ENCODE assay signal across 1 cellular context in the genomic region with DNA sequence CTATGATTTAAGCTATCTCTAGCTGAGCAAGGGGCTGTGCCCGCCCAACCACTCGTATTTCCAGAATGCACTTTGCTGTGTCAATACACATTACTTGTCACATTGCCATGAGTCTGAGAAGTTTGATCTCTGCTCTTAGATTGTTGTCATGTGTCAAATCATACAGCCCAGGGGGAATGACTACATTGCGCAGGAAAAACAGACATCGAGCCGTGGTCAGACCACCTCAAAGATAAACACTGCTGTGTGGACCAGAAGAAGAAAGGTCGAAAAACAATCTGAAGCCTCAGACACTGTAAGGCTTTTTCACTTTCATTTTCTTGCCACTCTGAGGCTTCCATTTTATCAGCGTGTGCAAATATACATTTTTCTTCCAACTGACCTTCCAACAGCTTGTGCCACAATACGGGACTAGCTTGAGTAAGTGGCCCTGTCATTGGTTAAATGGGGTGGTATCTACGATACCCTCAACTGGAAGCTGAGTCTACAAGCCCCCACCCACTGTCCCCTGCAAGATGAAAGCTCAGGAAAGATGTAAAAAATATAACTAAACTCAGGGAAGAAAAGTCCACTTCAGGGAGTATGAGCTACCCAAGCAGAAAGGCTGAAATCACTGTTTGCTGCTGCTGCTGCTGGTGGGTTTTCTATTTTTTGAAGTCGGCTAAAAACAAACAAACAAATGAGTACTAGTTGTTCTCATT.
TF ChIP-seq lines count a peak whose summit lies in the region.

No MANE protein-coding gene starts in this region.

TF ChIP-seq in HepG2, 621 proteins besides CTCF, POLR2A, EP300 and RAD21 (continued from another document and continues in another):
- TF ChIP-seq, protein P1, sequence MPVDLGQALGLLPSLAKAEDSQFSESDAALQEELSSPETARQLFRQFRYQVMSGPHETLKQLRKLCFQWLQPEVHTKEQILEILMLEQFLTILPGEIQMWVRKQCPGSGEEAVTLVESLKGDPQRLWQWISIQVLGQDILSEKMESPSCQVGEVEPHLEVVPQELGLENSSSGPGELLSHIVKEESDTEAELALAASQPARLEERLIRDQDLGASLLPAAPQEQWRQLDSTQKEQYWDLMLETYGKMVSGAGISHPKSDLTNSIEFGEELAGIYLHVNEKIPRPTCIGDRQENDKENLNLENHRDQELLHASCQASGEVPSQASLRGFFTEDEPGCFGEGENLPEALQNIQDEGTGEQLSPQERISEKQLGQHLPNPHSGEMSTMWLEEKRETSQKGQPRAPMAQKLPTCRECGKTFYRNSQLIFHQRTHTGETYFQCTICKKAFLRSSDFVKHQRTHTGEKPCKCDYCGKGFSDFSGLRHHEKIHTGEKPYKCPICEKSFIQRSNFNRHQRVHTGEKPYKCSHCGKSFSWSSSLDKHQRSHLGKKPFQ (CRISPR knock-in tag; IDR thresholded peaks at IDR 0.05; ENCODE audit: insufficient replicate concordance), result no peak
- TF ChIP-seq, protein P2, sequence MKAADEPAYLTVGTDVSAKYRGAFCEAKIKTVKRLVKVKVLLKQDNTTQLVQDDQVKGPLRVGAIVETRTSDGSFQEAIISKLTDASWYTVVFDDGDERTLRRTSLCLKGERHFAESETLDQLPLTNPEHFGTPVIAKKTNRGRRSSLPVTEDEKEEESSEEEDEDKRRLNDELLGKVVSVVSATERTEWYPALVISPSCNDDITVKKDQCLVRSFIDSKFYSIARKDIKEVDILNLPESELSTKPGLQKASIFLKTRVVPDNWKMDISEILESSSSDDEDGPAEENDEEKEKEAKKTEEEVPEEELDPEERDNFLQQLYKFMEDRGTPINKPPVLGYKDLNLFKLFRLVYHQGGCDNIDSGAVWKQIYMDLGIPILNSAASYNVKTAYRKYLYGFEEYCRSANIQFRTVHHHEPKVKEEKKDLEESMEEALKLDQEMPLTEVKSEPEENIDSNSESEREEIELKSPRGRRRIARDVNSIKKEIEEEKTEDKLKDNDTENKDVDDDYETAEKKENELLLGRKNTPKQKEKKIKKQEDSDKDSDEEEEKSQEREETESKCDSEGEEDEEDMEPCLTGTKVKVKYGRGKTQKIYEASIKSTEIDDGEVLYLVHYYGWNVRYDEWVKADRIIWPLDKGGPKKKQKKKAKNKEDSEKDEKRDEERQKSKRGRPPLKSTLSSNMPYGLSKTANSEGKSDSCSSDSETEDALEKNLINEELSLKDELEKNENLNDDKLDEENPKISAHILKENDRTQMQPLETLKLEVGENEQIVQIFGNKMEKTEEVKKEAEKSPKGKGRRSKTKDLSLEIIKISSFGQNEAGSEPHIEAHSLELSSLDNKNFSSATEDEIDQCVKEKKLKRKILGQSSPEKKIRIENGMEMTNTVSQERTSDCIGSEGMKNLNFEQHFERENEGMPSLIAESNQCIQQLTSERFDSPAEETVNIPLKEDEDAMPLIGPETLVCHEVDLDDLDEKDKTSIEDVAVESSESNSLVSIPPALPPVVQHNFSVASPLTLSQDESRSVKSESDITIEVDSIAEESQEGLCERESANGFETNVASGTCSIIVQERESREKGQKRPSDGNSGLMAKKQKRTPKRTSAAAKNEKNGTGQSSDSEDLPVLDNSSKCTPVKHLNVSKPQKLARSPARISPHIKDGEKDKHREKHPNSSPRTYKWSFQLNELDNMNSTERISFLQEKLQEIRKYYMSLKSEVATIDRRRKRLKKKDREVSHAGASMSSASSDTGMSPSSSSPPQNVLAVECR (CRISPR knock-in tag; IDR thresholded peaks at IDR 0.05; ENCODE audit: borderline replicate concordance), result no peak
- TF ChIP-seq TBX2 (CRISPR knock-in tag; IDR thresholded peaks at IDR 0.05; ENCODE audit: borderline replicate concordance) (no peak), ZNF234 (CRISPR knock-in tag; conservative IDR thresholded peaks at IDR 0.05) (no peak), NR2C2 (CRISPR knock-in tag; IDR thresholded peaks at IDR 0.05; ENCODE audit: borderline replicate concordance) (no peak), RORA (CRISPR knock-in tag; IDR thresholded peaks at IDR 0.05) (no peak), SMAD3 (CRISPR knock-in tag; IDR thresholded peaks at IDR 0.05) (no peak), ZNF3 (CRISPR knock-in tag; IDR thresholded peaks at IDR 0.05) (no peak), BCL6 (CRISPR knock-in tag; IDR thresholded peaks at IDR 0.05) (no peak), HNF4A (CRISPR knock-in tag; IDR thresholded peaks at IDR 0.05) (peak; percentile 65; the same call in 1 of the 2 replicates), ZNF292 (CRISPR knock-in tag; IDR thresholded peaks at IDR 0.05; ENCODE audit: borderline replicate concordance, low read depth) (no peak), ASH2L (IDR thresholded peaks at IDR 0.05; ENCODE audit: insufficient read length, low read depth, low read length) (no peak), ATAD3A (CRISPR knock-in tag; IDR thresholded peaks at IDR 0.05) (no peak), TEAD3 (CRISPR knock-in tag; optimal IDR thresholded peaks at IDR 0.05; ENCODE audit: borderline replicate concordance) (peak; percentile 18), ZFAT (CRISPR knock-in tag; conservative IDR thresholded peaks at IDR 0.05) (no peak), TMF1 (CRISPR knock-in tag; IDR thresholded peaks at IDR 0.05; ENCODE audit: low read depth) (no peak), ZNF251 (CRISPR knock-in tag; IDR thresholded peaks at IDR 0.05) (no peak), FOXA1 (IDR thresholded peaks at IDR 0.05) (no peak), FOXA1 (CRISPR knock-in tag; IDR thresholded peaks at IDR 0.05) (peak; percentile 44; the same call in 1 of the 2 replicates), FOSL1 (CRISPR knock-in tag; IDR thresholded peaks at IDR 0.05; ENCODE audit: borderline replicate concordance) (no peak), FOXA3 (CRISPR knock-in tag; IDR thresholded peaks at IDR 0.05) (peak; percentile 24; the same call in 1 of the 2 replicates), RBFOX2 (IDR thresholded peaks at IDR 0.05; ENCODE audit: low read depth, low read length) (no peak), ZSCAN29 (CRISPR knock-in tag; conservative IDR thresholded peaks at IDR 0.05) (no peak), SAFB2 (CRISPR knock-in tag; IDR thresholded peaks at IDR 0.05; ENCODE audit: borderline replicate concordance, low read depth) (no peak), ZNF674 (CRISPR knock-in tag; IDR thresholded peaks at IDR 0.05; ENCODE audit: low read depth) (no peak), MEF2D (CRISPR knock-in tag; IDR thresholded peaks at IDR 0.05) (no peak), ZNF20 (CRISPR knock-in tag; IDR thresholded peaks at IDR 0.05) (no peak), RFXANK (CRISPR knock-in tag; IDR thresholded peaks at IDR 0.05) (no peak), NAIF1 (CRISPR knock-in tag; IDR thresholded peaks at IDR 0.05; ENCODE audit: borderline replicate concordance) (no peak), SOX6 (IDR thresholded peaks at IDR 0.05) (no peak), SOX6 (CRISPR knock-in tag; IDR thresholded peaks at IDR 0.05) (0 out of 2 replicates have a peak, but pooled peaks have one; percentile 29), ZNF335 (CRISPR knock-in tag; IDR thresholded peaks at IDR 0.05) (no peak), SALL1 (CRISPR knock-in tag; IDR thresholded peaks at IDR 0.05) (peak; percentile 61), JARID2 (CRISPR knock-in tag; IDR thresholded peaks at IDR 0.05; ENCODE audit: insufficient replicate concordance) (no peak), NFRKB (IDR thresholded peaks at IDR 0.05) (no peak), STAT5B (CRISPR knock-in tag; IDR thresholded peaks at IDR 0.05) (no peak), ZSCAN20 (CRISPR knock-in tag; IDR thresholded peaks at IDR 0.05; ENCODE audit: borderline replicate concordance) (no peak)
- TF ChIP-seq, protein P3, sequence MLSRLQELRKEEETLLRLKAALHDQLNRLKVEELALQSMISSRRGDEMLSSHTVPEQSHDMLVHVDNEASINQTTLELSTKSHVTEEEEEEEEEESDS (CRISPR knock-in tag; IDR thresholded peaks at IDR 0.05; ENCODE audit: borderline replicate concordance), result no peak
- TF ChIP-seq, protein P4, sequence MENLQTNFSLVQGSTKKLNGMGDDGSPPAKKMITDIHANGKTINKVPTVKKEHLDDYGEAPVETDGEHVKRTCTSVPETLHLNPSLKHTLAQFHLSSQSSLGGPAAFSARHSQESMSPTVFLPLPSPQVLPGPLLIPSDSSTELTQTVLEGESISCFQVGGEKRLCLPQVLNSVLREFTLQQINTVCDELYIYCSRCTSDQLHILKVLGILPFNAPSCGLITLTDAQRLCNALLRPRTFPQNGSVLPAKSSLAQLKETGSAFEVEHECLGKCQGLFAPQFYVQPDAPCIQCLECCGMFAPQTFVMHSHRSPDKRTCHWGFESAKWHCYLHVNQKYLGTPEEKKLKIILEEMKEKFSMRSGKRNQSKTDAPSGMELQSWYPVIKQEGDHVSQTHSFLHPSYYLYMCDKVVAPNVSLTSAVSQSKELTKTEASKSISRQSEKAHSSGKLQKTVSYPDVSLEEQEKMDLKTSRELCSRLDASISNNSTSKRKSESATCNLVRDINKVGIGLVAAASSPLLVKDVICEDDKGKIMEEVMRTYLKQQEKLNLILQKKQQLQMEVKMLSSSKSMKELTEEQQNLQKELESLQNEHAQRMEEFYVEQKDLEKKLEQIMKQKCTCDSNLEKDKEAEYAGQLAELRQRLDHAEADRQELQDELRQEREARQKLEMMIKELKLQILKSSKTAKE (CRISPR knock-in tag; IDR thresholded peaks at IDR 0.05; ENCODE audit: borderline replicate concordance), result no peak
- TF ChIP-seq, protein P5, sequence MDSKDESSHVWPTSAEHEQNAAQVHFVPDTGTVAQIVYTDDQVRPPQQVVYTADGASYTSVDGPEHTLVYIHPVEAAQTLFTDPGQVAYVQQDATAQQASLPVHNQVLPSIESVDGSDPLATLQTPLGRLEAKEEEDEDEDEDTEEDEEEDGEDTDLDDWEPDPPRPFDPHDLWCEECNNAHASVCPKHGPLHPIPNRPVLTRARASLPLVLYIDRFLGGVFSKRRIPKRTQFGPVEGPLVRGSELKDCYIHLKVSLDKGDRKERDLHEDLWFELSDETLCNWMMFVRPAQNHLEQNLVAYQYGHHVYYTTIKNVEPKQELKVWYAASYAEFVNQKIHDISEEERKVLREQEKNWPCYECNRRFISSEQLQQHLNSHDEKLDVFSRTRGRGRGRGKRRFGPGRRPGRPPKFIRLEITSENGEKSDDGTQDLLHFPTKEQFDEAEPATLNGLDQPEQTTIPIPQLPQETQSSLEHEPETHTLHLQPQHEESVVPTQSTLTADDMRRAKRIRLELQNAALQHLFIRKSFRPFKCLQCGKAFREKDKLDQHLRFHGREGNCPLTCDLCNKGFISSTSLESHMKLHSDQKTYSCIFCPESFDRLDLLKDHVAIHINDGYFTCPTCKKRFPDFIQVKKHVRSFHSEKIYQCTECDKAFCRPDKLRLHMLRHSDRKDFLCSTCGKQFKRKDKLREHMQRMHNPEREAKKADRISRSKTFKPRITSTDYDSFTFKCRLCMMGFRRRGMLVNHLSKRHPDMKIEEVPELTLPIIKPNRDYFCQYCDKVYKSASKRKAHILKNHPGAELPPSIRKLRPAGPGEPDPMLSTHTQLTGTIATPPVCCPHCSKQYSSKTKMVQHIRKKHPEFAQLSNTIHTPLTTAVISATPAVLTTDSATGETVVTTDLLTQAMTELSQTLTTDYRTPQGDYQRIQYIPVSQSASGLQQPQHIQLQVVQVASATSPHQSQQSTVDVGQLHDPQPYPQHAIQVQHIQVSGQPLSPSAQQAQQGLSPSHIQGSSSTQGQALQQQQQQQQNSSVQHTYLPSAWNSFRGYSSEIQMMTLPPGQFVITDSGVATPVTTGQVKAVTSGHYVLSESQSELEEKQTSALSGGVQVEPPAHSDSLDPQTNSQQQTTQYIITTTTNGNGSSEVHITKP (CRISPR knock-in tag; IDR thresholded peaks at IDR 0.05; ENCODE audit: low read depth), result no peak
- TF ChIP-seq, protein P6, sequence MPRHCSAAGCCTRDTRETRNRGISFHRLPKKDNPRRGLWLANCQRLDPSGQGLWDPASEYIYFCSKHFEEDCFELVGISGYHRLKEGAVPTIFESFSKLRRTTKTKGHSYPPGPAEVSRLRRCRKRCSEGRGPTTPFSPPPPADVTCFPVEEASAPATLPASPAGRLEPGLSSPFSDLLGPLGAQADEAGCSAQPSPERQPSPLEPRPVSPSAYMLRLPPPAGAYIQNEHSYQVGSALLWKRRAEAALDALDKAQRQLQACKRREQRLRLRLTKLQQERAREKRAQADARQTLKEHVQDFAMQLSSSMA (CRISPR knock-in tag; IDR thresholded peaks at IDR 0.05), result no peak
- TF ChIP-seq, protein P7, sequence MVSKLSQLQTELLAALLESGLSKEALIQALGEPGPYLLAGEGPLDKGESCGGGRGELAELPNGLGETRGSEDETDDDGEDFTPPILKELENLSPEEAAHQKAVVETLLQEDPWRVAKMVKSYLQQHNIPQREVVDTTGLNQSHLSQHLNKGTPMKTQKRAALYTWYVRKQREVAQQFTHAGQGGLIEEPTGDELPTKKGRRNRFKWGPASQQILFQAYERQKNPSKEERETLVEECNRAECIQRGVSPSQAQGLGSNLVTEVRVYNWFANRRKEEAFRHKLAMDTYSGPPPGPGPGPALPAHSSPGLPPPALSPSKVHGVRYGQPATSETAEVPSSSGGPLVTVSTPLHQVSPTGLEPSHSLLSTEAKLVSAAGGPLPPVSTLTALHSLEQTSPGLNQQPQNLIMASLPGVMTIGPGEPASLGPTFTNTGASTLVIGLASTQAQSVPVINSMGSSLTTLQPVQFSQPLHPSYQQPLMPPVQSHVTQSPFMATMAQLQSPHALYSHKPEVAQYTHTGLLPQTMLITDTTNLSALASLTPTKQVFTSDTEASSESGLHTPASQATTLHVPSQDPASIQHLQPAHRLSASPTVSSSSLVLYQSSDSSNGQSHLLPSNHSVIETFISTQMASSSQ (IDR thresholded peaks at IDR 0.05; ENCODE audit: low read depth), result no peak
- TF ChIP-seq, protein P7 (CRISPR knock-in tag; IDR thresholded peaks at IDR 0.05; ENCODE audit: borderline replicate concordance), result no peak
